10 cellular contexts compared by ENCODE assay signal in the genomic region with DNA sequence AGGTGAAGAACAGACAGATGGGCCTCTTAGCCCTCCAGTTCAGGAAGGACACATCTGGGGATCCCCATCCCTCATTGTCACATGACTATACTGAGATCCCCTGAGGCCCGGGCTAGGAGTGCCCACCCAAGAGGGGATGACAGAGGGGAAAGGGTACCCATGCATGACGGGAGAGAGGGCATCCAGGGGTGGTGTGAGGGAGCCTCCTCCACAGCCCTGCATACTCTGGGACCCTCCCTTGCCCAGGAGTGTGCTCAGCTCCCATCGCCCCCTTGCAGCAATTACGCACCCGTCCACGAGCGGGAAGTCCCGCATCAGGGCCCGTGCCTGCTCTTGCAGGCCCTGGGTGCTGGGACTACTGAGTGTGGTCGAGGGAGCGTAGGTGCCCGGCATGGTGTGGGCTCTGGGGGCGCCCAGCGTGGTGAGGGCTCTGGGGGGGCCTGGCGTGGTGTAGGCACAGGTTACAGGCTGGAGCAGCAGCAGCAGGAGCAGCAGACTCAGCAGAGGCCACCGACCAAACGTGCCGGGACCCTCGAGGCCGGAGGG. TPM values are rescaled to one million over a fixed set of nuclear protein-coding genes. Genes with fewer than 3 reads are reported as not detected.
DNase-seq lines count a peak whose midpoint lies in the region; ATAC-seq, FAIRE-seq and TF ChIP-seq lines count a peak whose summit lies in the region.
"Had no signal": no experiment of that assay in that cellular context is flagged by ENCODE, and none has a peak within 500 bp of the region (broad histone marks: within the 10 kb centered on the region; RNA-seq: fewer than 3 reads in every experiment).

No MANE protein-coding gene starts in this region.

- WGBS in A549 (ENCODE audit: missing lambda C conversion rate): 72% methylated on average over 20 of the region's 20 CpGs
- no CpG with 5 or more reads among the region's 20 CpGs for WGBS in mesendoderm (ENCODE audit: extremely low coverage, insufficient coverage, low lambda C conversion rate)

- H3K56ac ChIP-seq in mesendoderm (ENCODE audit: low read length): peak overlapping the region; percentile 70

- H3K36me3 Mint-ChIP-seq in activated naive CD8-positive, alpha-beta T cell treated with anti-CD3 and anti-CD28 coated beads for 36 hours: peaks cover 7% of the 10 kb centered on the region

- no peak for FAIRE-seq in A549 (lab: Jason Lieb, UNC)
- FAIRE-seq: bronchial epithelial cell had no signal

- H3K27me3 ChIP-seq in mesendoderm (ENCODE audit: insufficient read depth, low read length, poor library complexity) (no peaks in the 10 kb centered on the region), tibial artery (no peaks in the 10 kb centered on the region)

- POLR2A ChIA-PET in A549 (lab: Yijun Ruan, JAX): no interaction called here

- no peak overlapping the region for H4K8ac ChIP-seq in mesendoderm (ENCODE audit: low read depth, low read length)

- H3K18ac ChIP-seq in mesendoderm (ENCODE audit: low read length): no peak overlapping the region

- no peaks in the 10 kb centered on the region for H3K79me1 ChIP-seq in mesendoderm (ENCODE audit: low read length)

- no peak overlapping the region for H4K5ac ChIP-seq in mesendoderm (ENCODE audit: low read length)

- H3K4me3 ChIP-seq in A549 (no peak overlapping the region), mesendoderm (ENCODE audit: low read length) (no peak overlapping the region), tibial artery (peak overlapping the region in 1 of 2 donors; percentile 50)

- no peak overlapping the region for H3K9ac ChIP-seq in mesendoderm (ENCODE audit: low read length)

- peak overlapping the region; percentile 4 for H3K4me3 Mint-ChIP-seq in activated naive CD8-positive, alpha-beta T cell treated with anti-CD3 and anti-CD28 coated beads for 36 hours

- H3K4me1 ChIP-seq in A549 (peaks cover 5% of the 10 kb centered on the region; the same call in 1 of the 3 replicates), mesendoderm (ENCODE audit: control insufficient read depth, low read depth, low read length) (no peaks in the 10 kb centered on the region), tibial artery (peaks cover 0 to 12% (median 9%) of the 10 kb centered on the region in 4 donors)

- H3K27me3 Mint-ChIP-seq in activated naive CD8-positive, alpha-beta T cell treated with anti-CD3 and anti-CD28 coated beads for 36 hours: no peaks in the 10 kb centered on the region

- H3K27ac ChIP-seq in A549 (peak overlapping the region in 1 of 2 experiments; percentile 45; a peak in 1 of 6 replicates), mesendoderm (ENCODE audit: low read depth, low read length) (no peak overlapping the region), tibial artery (peak overlapping the region in 1 of 2 donors; percentile 31)
- H3K27ac ChIP-seq: VCaP had no signal

- H3K36me3 ChIP-seq in mesendoderm (ENCODE audit: control insufficient read depth, insufficient read depth, low read length) (no peaks in the 10 kb centered on the region), tibial artery (no peaks in the 10 kb centered on the region)

- no peak overlapping the region for H2BK5ac ChIP-seq in mesendoderm (ENCODE audit: low read length)

- peak; percentile 35; a peak in 5 of 6 replicates for ATAC-seq in A549
- peak; percentile 5 for ATAC-seq in GM21515 (IDR thresholded peaks at IDR 0.05; ENCODE audit: unreplicated experiment)
- no peak for ATAC-seq in HG03457 (IDR thresholded peaks at IDR 0.05; ENCODE audit: unreplicated experiment)

- H3K27ac Mint-ChIP-seq in activated naive CD8-positive, alpha-beta T cell treated with anti-CD3 and anti-CD28 coated beads for 36 hours: peak overlapping the region; percentile 73

- CTCF ChIA-PET in A549 (lab: Yijun Ruan, JAX): interaction anchor here (0.6 to 5.5 kb wide), 12 partner anchors 10 to 363 kb away, joined by 3 to 21 read pairs (median 6); a partner anchor contains a TSS

- no peak for TF ChIP-seq RAD21 in A549 (conservative IDR thresholded peaks at IDR 0.05 in 1 of 2, IDR thresholded peaks at IDR 0.05 in 1 of 2)

- H3K4ac ChIP-seq in mesendoderm (ENCODE audit: low read depth, low read length): no peak overlapping the region

- peak overlapping the region; percentile 9 for H3K23ac ChIP-seq in mesendoderm (ENCODE audit: low read length)

- intact Hi-C loops in tibial artery (cut with DNase I; ENCODE audit: low total_unique reads): loop anchor here (5.0 kb wide), 2 partner anchors 50 to 235 kb away; no protein-coding TSS in a partner anchor

- TF ChIP-seq CTCF in A549 (IDR thresholded peaks at IDR 0.05) (no peak), tibial artery (IDR thresholded peaks at IDR 0.05) (no peak)

- H3K9me3 Mint-ChIP-seq in activated naive CD8-positive, alpha-beta T cell treated with anti-CD3 and anti-CD28 coated beads for 36 hours: no peaks in the 10 kb centered on the region

- no peak overlapping the region for H2BK15ac ChIP-seq in mesendoderm (replicated peaks; ENCODE audit: low read depth)

- H3K4me1 Mint-ChIP-seq in activated naive CD8-positive, alpha-beta T cell treated with anti-CD3 and anti-CD28 coated beads for 36 hours: peaks cover 30% of the 10 kb centered on the region

- H3K79me2 ChIP-seq in mesendoderm (ENCODE audit: control insufficient read depth, insufficient read depth, low read length): no peaks in the 10 kb centered on the region

- H3K9me3 ChIP-seq in A549 (no peaks in the 10 kb centered on the region), tibial artery (no peaks in the 10 kb centered on the region)

- no peak overlapping the region for H2AK5ac ChIP-seq in mesendoderm (ENCODE audit: low read length)

- TF ChIP-seq POLR2A in A549 (IDR thresholded peaks at IDR 0.05; ENCODE audit: low read length): no peak

- DNase-seq in A549 (ENCODE audit: low read depth in 1 of 2, low spot score in 1 of 2): no peak
- DNase-seq in activated naive CD8-positive, alpha-beta T cell treated with anti-CD3 and anti-CD28 coated beads for 36 hours: no peak
- DNase-seq in mesendoderm: no peak
- DNase-seq in NCI-H1436 (lab: John Stamatoyannopoulos, UW): no peak
- DNase-seq in kidney tubule cell (ENCODE audit: low spot score): no peak
- DNase-seq in tibial artery: no peak

- H3K4me2 ChIP-seq in A549 (peak overlapping the region; percentile 70), mesendoderm (ENCODE audit: low read length) (no peak overlapping the region)

- H2BK120ac ChIP-seq in mesendoderm (ENCODE audit: low read depth, low read length): no peak overlapping the region

- TF ChIP-seq EP300 in A549 (IDR thresholded peaks at IDR 0.05): no peak

TF ChIP-seq in A549, 52 proteins besides CTCF, POLR2A, EP300 and RAD21 (continues in another document):
- TF ChIP-seq RARB (CRISPR knock-in tag; IDR thresholded peaks at IDR 0.05) (no peak), ZC3H11A (IDR thresholded peaks at IDR 0.05) (no peak), TP53 (CRISPR knock-in tag; IDR thresholded peaks at IDR 0.05) (no peak), HOXB13 (CRISPR knock-in tag; IDR thresholded peaks at IDR 0.05; ENCODE audit: low read depth) (no peak)

RNA-seq across cellular contexts. Expression of a gene that starts 6.5 kb away (rescaled TPM):
- polyA plus RNA-seq in A549 (2011; rRNA removed) (not detected in 2 replicates), A549 (2017; fragmentation: RNase III; extraction: RNeasy Plus Mini Kit Qiagen cat#74134 plus additional on column Dnase treatment) (not detected in 3 replicates)
- polyA plus RNA-seq in A549 (2012; cell fraction: cytosol; rRNA removed): not detected in 2 replicates
- not detected in 2 replicates for polyA plus RNA-seq in A549 (2012; cell fraction: nucleus; rRNA removed)
- polyA minus RNA-seq in A549 (2011; rRNA and poly(A)+ RNA removed): not detected in 2 replicates
- total RNA-seq in activated naive CD8-positive, alpha-beta T cell treated with anti-CD3 and anti-CD28 coated beads for 36 hours: 1 to 10 TPM; 1.8 to 2.7 TPM
- polyA plus RNA-seq in mesendoderm (2013, experiment 1 of 2): not detected
- polyA plus RNA-seq in mesendoderm (2013, experiment 2 of 2): not detected
- total RNA-seq: bronchial epithelial cell had no signal

RNA-seq across cellular contexts. Expression of a gene that starts 12.4 kb away (rescaled TPM):
- polyA plus RNA-seq in A549 (2011; rRNA removed) (not detected in 2 replicates), A549 (2017; fragmentation: RNase III; extraction: RNeasy Plus Mini Kit Qiagen cat#74134 plus additional on column Dnase treatment) (not detected in 3 replicates)
- polyA plus RNA-seq in A549 (2012; cell fraction: cytosol; rRNA removed): not detected in 2 replicates
- polyA plus RNA-seq in A549 (2012; cell fraction: nucleus; rRNA removed): 0.02 TPM in 1 of 2 replicates, not detected in the other
- polyA minus RNA-seq in A549 (2011; rRNA and poly(A)+ RNA removed): not detected in 2 replicates
- total RNA-seq in activated naive CD8-positive, alpha-beta T cell treated with anti-CD3 and anti-CD28 coated beads for 36 hours: under 1 TPM; 0.29 to 0.42 TPM
- 2.8 TPM for polyA plus RNA-seq in mesendoderm (2013, experiment 1 of 2)
- 3.8 TPM for polyA plus RNA-seq in mesendoderm (2013, experiment 2 of 2)
- total RNA-seq: bronchial epithelial cell had no signal

RNA-seq across cellular contexts. Expression of a gene that starts 23.0 kb away (rescaled TPM):
- not detected in 2 replicates for polyA plus RNA-seq in A549 (2011; rRNA removed)
- polyA plus RNA-seq in A549 (2012; cell fraction: cytosol; rRNA removed): not detected in 2 replicates
- not detected in 2 replicates for polyA plus RNA-seq in A549 (2012; cell fraction: nucleus; rRNA removed)
- polyA plus RNA-seq in A549 (2017; fragmentation: RNase III; extraction: RNeasy Plus Mini Kit Qiagen cat#74134 plus additional on column Dnase treatment): not detected in 3 replicates
- not detected in 2 replicates for polyA minus RNA-seq in A549 (2011; rRNA and poly(A)+ RNA removed)
- not detected for total RNA-seq in activated naive CD8-positive, alpha-beta T cell treated with anti-CD3 and anti-CD28 coated beads for 36 hours
- not detected for polyA plus RNA-seq in mesendoderm (2013, experiment 1 of 2)
- polyA plus RNA-seq in mesendoderm (2013, experiment 2 of 2): not detected
- total RNA-seq: bronchial epithelial cell had no signal

RNA-seq across cellular contexts. Expression of a gene that starts 24.3 kb away (rescaled TPM):
- polyA plus RNA-seq in A549 (2011; rRNA removed) (18.2 and 19.5 TPM in 2 replicates), A549 (2017; fragmentation: RNase III; extraction: RNeasy Plus Mini Kit Qiagen cat#74134 plus additional on column Dnase treatment) (32.6 to 34.7 TPM (median 33.2 TPM) in 3 replicates)
- polyA plus RNA-seq in A549 (2012; cell fraction: cytosol; rRNA removed): 31.7 and 34.8 TPM in 2 replicates
- polyA plus RNA-seq in A549 (2012; cell fraction: nucleus; rRNA removed): 134 and 182 TPM in 2 replicates
- 57.8 and 60.3 TPM in 2 replicates for polyA minus RNA-seq in A549 (2011; rRNA and poly(A)+ RNA removed)
- 10 to 100 TPM; 27.4 to 29.5 TPM for total RNA-seq in activated naive CD8-positive, alpha-beta T cell treated with anti-CD3 and anti-CD28 coated beads for 36 hours
- polyA plus RNA-seq in mesendoderm (2013, experiment 1 of 2): 19.6 TPM
- polyA plus RNA-seq in mesendoderm (2013, experiment 2 of 2): 17.4 TPM

RNA-seq across cellular contexts. Expression of a gene that starts 30.3 kb away (rescaled TPM):
- polyA plus RNA-seq in A549 (2011; rRNA removed): 14.0 and 18.3 TPM in 2 replicates
- 19.4 and 28.1 TPM in 2 replicates for polyA plus RNA-seq in A549 (2012; cell fraction: cytosol; rRNA removed)
- polyA plus RNA-seq in A549 (2012; cell fraction: nucleus; rRNA removed): 25.9 and 37.2 TPM in 2 replicates
- polyA plus RNA-seq in A549 (2017; fragmentation: RNase III; extraction: RNeasy Plus Mini Kit Qiagen cat#74134 plus additional on column Dnase treatment): 13.8 to 14.9 TPM (median 14.6 TPM) in 3 replicates
- 15.1 and 18.6 TPM in 2 replicates for polyA minus RNA-seq in A549 (2011; rRNA and poly(A)+ RNA removed)
- 10 to 100 TPM; 32.0 to 32.3 TPM for total RNA-seq in activated naive CD8-positive, alpha-beta T cell treated with anti-CD3 and anti-CD28 coated beads for 36 hours
- polyA plus RNA-seq in mesendoderm (2013, experiment 1 of 2): 14.9 TPM
- polyA plus RNA-seq in mesendoderm (2013, experiment 2 of 2): 14.8 TPM
